1 cellular context compared by ENCODE assay signal in the genomic region with DNA sequence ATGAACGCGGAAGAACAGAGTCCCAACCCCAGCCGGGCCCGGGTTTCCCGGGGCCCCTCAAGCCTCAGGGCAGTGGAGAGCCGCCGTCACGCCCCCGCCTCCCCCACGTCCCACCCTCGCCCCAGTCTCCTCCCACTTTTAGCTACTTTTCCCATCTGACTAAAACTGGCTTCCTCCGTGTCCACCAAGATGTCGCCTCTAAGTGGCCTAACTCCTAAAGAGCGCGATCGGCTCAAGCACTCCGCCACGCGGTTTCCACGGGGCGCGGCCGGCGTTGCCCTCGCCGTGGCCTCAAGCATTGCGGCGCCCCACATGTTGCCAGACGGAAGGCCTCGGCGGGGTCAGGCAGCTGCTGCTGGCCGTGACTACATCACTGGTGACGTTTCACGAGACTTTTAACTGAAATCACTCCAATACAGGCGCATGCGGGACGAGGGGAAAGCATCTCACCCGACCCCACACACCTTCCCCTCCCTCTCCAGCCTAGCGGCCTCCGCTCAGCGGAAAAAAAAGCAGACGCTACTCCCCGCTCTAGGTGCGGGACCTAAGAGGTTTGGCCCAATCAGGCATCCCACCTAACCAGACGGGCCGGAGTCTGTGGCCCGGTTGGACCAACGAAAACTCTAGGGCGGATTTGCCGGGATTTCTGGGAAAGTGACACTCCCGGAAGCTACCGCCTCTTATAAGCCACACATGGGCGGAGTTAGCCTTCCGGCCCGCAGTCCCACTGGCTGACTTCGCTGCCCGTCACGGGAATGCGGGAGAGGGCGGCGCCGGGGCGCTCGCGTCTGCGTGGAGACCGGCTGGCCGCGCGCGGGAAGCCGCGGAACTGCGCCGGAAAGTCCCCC.
TF ChIP-seq lines count a peak whose summit lies in the region.

Gene NXT1 (plus strand): TSS at position 785 of the 848 bp plus-strand sequence. CDS start 3,251 bp downstream, outside the sequence.

TF ChIP-seq in K562, 482 proteins besides CTCF, POLR2A, EP300 and RAD21 (continued from another document and continues in another):
- no peak for TF ChIP-seq SRSF1 (IDR thresholded peaks at IDR 0.05; ENCODE audit: low read depth, low read length)
- TF ChIP-seq DLX4 (CRISPR knock-in tag; IDR thresholded peaks at IDR 0.05), result no peak
- TF ChIP-seq IFI16 (CRISPR knock-in tag; IDR thresholded peaks at IDR 0.05), result no peak
- TF ChIP-seq, protein P1, sequence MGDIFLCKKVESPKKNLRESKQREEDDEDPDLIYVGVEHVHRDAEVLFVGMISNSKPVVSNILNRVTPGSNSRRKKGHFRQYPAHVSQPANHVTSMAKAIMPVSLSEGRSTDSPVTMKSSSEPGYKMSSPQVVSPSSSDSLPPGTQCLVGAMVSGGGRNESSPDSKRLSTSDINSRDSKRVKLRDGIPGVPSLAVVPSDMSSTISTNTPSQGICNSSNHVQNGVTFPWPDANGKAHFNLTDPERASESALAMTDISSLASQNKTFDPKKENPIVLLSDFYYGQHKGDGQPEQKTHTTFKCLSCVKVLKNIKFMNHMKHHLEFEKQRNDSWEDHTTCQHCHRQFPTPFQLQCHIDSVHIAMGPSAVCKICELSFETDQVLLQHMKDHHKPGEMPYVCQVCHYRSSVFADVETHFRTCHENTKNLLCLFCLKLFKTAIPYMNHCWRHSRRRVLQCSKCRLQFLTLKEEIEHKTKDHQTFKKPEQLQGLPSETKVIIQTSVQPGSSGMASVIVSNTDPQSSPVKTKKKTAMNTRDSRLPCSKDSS (IDR thresholded peaks at IDR 0.05; ENCODE audit: low read depth, partially characterized antibody), result no peak
- TF ChIP-seq DACH1 (IDR thresholded peaks at IDR 0.05; ENCODE audit: partially characterized antibody), result no peak
- TF ChIP-seq HNRNPK (IDR thresholded peaks at IDR 0.05; ENCODE audit: low read depth, low read length, poor library complexity, severe bottlenecking), result no peak
- TF ChIP-seq CHD2 (IDR thresholded peaks at IDR 0.05; ENCODE audit: low read depth, low read length), result 0 out of 2 replicates have a peak, but pooled peaks have one; percentile 34
- no peak for TF ChIP-seq SOX6 (IDR thresholded peaks at IDR 0.05)
- no peak for TF ChIP-seq TOE1 (IDR thresholded peaks at IDR 0.05; ENCODE audit: borderline replicate concordance)
- TF ChIP-seq TOE1 (CRISPR knock-in tag; IDR thresholded peaks at IDR 0.05; ENCODE audit: borderline replicate concordance, low read depth), result no peak
- TF ChIP-seq, protein P2, sequence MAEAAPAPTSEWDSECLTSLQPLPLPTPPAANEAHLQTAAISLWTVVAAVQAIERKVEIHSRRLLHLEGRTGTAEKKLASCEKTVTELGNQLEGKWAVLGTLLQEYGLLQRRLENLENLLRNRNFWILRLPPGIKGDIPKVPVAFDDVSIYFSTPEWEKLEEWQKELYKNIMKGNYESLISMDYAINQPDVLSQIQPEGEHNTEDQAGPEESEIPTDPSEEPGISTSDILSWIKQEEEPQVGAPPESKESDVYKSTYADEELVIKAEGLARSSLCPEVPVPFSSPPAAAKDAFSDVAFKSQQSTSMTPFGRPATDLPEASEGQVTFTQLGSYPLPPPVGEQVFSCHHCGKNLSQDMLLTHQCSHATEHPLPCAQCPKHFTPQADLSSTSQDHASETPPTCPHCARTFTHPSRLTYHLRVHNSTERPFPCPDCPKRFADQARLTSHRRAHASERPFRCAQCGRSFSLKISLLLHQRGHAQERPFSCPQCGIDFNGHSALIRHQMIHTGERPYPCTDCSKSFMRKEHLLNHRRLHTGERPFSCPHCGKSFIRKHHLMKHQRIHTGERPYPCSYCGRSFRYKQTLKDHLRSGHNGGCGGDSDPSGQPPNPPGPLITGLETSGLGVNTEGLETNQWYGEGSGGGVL (CRISPR knock-in tag; IDR thresholded peaks at IDR 0.05), result no peak
- 0 out of 2 replicates have a peak, but pooled peaks have one; percentile 62 for TF ChIP-seq E2F5 (CRISPR knock-in tag; IDR thresholded peaks at IDR 0.05)
- no peak for TF ChIP-seq ELF2 (CRISPR knock-in tag; IDR thresholded peaks at IDR 0.05)
- no peak; the same call in 1 of the 2 replicates for TF ChIP-seq TAL1 (IDR thresholded peaks at IDR 0.05)
- TF ChIP-seq, protein P3, sequence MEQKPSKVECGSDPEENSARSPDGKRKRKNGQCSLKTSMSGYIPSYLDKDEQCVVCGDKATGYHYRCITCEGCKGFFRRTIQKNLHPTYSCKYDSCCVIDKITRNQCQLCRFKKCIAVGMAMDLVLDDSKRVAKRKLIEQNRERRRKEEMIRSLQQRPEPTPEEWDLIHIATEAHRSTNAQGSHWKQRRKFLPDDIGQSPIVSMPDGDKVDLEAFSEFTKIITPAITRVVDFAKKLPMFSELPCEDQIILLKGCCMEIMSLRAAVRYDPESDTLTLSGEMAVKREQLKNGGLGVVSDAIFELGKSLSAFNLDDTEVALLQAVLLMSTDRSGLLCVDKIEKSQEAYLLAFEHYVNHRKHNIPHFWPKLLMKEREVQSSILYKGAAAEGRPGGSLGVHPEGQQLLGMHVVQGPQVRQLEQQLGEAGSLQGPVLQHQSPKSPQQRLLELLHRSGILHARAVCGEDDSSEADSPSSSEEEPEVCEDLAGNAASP (IDR thresholded peaks at IDR 0.05), result no peak
- TF ChIP-seq, protein P4, sequence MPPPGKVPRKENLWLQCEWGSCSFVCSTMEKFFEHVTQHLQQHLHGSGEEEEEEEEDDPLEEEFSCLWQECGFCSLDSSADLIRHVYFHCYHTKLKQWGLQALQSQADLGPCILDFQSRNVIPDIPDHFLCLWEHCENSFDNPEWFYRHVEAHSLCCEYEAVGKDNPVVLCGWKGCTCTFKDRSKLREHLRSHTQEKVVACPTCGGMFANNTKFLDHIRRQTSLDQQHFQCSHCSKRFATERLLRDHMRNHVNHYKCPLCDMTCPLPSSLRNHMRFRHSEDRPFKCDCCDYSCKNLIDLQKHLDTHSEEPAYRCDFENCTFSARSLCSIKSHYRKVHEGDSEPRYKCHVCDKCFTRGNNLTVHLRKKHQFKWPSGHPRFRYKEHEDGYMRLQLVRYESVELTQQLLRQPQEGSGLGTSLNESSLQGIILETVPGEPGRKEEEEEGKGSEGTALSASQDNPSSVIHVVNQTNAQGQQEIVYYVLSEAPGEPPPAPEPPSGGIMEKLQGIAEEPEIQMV (tag; conservative IDR thresholded peaks at IDR 0.05; ENCODE audit: low read depth), result no peak
- TF ChIP-seq ZNF23 (CRISPR knock-in tag; IDR thresholded peaks at IDR 0.05), result no peak
- TF ChIP-seq FOXP1 (CRISPR knock-in tag; IDR thresholded peaks at IDR 0.05), result peak; percentile 74; the same call in 1 of the 2 replicates
- peak; percentile 96 for TF ChIP-seq GABPA (tag; conservative IDR thresholded peaks at IDR 0.05; ENCODE audit: low read depth)
- TF ChIP-seq, protein P5, sequence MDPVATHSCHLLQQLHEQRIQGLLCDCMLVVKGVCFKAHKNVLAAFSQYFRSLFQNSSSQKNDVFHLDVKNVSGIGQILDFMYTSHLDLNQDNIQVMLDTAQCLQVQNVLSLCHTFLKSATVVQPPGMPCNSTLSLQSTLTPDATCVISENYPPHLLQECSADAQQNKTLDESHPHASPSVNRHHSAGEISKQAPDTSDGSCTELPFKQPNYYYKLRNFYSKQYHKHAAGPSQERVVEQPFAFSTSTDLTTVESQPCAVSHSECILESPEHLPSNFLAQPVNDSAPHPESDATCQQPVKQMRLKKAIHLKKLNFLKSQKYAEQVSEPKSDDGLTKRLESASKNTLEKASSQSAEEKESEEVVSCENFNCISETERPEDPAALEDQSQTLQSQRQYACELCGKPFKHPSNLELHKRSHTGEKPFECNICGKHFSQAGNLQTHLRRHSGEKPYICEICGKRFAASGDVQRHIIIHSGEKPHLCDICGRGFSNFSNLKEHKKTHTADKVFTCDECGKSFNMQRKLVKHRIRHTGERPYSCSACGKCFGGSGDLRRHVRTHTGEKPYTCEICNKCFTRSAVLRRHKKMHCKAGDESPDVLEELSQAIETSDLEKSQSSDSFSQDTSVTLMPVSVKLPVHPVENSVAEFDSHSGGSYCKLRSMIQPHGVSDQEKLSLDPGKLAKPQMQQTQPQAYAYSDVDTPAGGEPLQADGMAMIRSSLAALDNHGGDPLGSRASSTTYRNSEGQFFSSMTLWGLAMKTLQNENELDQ (CRISPR knock-in tag; IDR thresholded peaks at IDR 0.05; ENCODE audit: borderline replicate concordance), result no peak
- no peak for TF ChIP-seq ZNF277 (CRISPR knock-in tag; IDR thresholded peaks at IDR 0.05; ENCODE audit: borderline replicate concordance)
- no peak for TF ChIP-seq NUFIP1 (IDR thresholded peaks at IDR 0.05; ENCODE audit: partially characterized antibody)
- no peak for TF ChIP-seq ZNF79 (CRISPR knock-in tag; IDR thresholded peaks at IDR 0.05; ENCODE audit: low read depth)
- no peak for TF ChIP-seq PURB (CRISPR knock-in tag; IDR thresholded peaks at IDR 0.05; ENCODE audit: low read depth)
- TF ChIP-seq PTBP1 (IDR thresholded peaks at IDR 0.05; ENCODE audit: low read depth, low read length), result no peak
- TF ChIP-seq ZNF518B (CRISPR knock-in tag; IDR thresholded peaks at IDR 0.05), result no peak
- TF ChIP-seq RBM25 (IDR thresholded peaks at IDR 0.05; ENCODE audit: low read depth, low read length, severe bottlenecking), result peak; percentile 78
- TF ChIP-seq MCM7 (IDR thresholded peaks at IDR 0.05), result no peak
- TF ChIP-seq MAFG (tag; conservative IDR thresholded peaks at IDR 0.05), result no peak
- TF ChIP-seq, protein P6, sequence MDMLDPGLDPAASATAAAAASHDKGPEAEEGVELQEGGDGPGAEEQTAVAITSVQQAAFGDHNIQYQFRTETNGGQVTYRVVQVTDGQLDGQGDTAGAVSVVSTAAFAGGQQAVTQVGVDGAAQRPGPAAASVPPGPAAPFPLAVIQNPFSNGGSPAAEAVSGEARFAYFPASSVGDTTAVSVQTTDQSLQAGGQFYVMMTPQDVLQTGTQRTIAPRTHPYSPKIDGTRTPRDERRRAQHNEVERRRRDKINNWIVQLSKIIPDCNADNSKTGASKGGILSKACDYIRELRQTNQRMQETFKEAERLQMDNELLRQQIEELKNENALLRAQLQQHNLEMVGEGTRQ (CRISPR knock-in tag; IDR thresholded peaks at IDR 0.05), result no peak
- no peak for TF ChIP-seq ZNF431 (CRISPR knock-in tag; IDR thresholded peaks at IDR 0.05)
- TF ChIP-seq POLR3G (IDR thresholded peaks at IDR 0.05; ENCODE audit: extremely low read depth, insufficient read length, insufficient replicate concordance), result no peak
- TF ChIP-seq CCNT2 (IDR thresholded peaks at IDR 0.05; ENCODE audit: borderline replicate concordance, extremely low read depth, insufficient read length, low read depth, low read length), result peak; percentile 39
- TF ChIP-seq MEF2D (tag; conservative IDR thresholded peaks at IDR 0.05; ENCODE audit: low read depth), result no peak
- TF ChIP-seq ELK1 (CRISPR knock-in tag; IDR thresholded peaks at IDR 0.05), result no peak
- no peak for TF ChIP-seq CBX8 (IDR thresholded peaks at IDR 0.05; ENCODE audit: borderline replicate concordance, extremely low read depth, low read depth, low read length, poor library complexity, severe bottlenecking)
- peak in 1 of 2 experiments; percentile 63; a peak in 1 of 4 replicates for TF ChIP-seq TEAD1 (CRISPR knock-in tag; IDR thresholded peaks at IDR 0.05)
- TF ChIP-seq ZKSCAN3 (CRISPR knock-in tag; IDR thresholded peaks at IDR 0.05), result no peak
